24 cellular contexts compared by ENCODE assay signal in genomic region chr6:129289442-129289841, GRCh38.
"Had no signal": no experiment of that assay in that cellular context is flagged by ENCODE, and none has a peak within 500 bp of the region (broad histone marks: within the 10 kb centered on the region; RNA-seq: fewer than 3 reads in every experiment).

No MANE protein-coding gene starts in this region.

- H3K36me3 ChIP-seq: colonic mucosa, lower lobe of right lung had no signal

- H3K9me3 ChIP-seq: colonic mucosa, esophagus muscularis mucosa, gastrocnemius medialis, heart right ventricle, lower lobe of right lung, mucosa of descending colon had no signal

- H3K27me3 ChIP-seq: colonic mucosa, esophagus muscularis mucosa, foreskin keratinocyte, gastrocnemius medialis, heart right ventricle had no signal

- H3K4me1 ChIP-seq: colonic mucosa, esophagus muscularis mucosa, foreskin keratinocyte, gastrocnemius medialis, lower lobe of right lung had no signal

- ATAC-seq: effector memory CD8-positive, alpha-beta T cell; foreskin keratinocyte; gastrocnemius medialis; heart right ventricle; left colon; left lobe of liver; left ventricle myocardium superior; lower lobe of right lung; mucosa of descending colon; naive thymus-derived CD8-positive, alpha-beta T cell had no signal

- DNase-seq: colonic mucosa; cortex of kidney; effector CD8-positive, alpha-beta T cell; effector memory CD8-positive, alpha-beta T cell; endodermal cell; foreskin keratinocyte; gastrocnemius medialis; glutamatergic neuron; head of caudate nucleus; heart right ventricle; hippocampal formation; kidney glomerular epithelial cell; left colon; left ventricle myocardium superior; lower lobe of right lung; mesenchymal stem cell; mucosa of descending colon; naive B cell; naive thymus-derived CD8-positive, alpha-beta T cell had no signal

- FAIRE-seq: endothelial cell of umbilical vein, islet of Langerhans, keratinocyte had no signal

- H3K4me3 ChIP-seq: colonic mucosa, esophagus muscularis mucosa, gastrocnemius medialis, heart right ventricle, lower lobe of right lung, mucosa of descending colon had no signal

- H3K27ac ChIP-seq: colonic mucosa, esophagus muscularis mucosa, foreskin keratinocyte, gastrocnemius medialis, heart right ventricle, lower lobe of right lung had no signal
